In the genomic region with DNA sequence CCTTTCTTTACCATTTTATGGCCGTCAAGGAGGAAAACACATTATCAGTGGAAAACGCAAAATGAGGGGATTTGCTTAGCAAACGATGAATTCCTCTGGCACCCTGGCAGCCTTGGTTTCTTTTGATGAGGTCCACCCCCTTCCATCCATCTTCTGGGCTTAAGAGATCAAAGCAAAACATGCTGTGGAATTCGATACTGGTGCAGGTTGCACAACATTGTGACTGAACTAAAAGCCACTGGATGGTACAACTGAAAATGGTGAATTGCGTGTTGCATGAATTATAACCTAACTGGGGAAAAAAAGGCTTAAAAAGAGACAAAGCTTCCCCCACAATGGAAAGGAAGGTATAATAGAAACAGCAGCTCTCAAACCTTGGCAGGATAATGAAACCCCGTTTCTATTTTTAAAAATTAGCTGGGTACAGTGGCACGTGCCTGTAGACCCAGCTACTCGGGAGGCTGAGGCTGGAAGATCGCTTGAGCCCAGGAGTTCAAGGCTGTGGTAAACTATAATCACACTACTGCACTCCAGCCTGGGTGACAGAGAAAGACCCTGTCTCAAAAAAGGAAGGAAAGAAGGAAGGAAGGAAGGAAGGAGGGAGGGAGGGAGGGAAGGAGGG, we compare ENCODE assay signal across 1 cellular context.
TF ChIP-seq lines count a peak whose summit lies in the region.

No MANE protein-coding gene starts in this region.

TF ChIP-seq in HepG2, 621 proteins besides CTCF, POLR2A, EP300 and RAD21 (continued from another document and continues in another):
- TF ChIP-seq, protein P1, sequence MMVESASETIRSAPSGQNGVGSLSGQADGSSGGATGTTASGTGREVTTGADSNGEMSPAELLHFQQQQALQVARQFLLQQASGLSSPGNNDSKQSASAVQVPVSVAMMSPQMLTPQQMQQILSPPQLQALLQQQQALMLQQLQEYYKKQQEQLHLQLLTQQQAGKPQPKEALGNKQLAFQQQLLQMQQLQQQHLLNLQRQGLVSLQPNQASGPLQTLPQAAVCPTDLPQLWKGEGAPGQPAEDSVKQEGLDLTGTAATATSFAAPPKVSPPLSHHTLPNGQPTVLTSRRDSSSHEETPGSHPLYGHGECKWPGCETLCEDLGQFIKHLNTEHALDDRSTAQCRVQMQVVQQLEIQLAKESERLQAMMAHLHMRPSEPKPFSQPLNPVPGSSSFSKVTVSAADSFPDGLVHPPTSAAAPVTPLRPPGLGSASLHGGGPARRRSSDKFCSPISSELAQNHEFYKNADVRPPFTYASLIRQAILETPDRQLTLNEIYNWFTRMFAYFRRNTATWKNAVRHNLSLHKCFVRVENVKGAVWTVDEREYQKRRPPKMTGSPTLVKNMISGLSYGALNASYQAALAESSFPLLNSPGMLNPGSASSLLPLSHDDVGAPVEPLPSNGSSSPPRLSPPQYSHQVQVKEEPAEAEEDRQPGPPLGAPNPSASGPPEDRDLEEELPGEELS (CRISPR knock-in tag; IDR thresholded peaks at IDR 0.05), result peak; percentile 88
- TF ChIP-seq, protein P2, sequence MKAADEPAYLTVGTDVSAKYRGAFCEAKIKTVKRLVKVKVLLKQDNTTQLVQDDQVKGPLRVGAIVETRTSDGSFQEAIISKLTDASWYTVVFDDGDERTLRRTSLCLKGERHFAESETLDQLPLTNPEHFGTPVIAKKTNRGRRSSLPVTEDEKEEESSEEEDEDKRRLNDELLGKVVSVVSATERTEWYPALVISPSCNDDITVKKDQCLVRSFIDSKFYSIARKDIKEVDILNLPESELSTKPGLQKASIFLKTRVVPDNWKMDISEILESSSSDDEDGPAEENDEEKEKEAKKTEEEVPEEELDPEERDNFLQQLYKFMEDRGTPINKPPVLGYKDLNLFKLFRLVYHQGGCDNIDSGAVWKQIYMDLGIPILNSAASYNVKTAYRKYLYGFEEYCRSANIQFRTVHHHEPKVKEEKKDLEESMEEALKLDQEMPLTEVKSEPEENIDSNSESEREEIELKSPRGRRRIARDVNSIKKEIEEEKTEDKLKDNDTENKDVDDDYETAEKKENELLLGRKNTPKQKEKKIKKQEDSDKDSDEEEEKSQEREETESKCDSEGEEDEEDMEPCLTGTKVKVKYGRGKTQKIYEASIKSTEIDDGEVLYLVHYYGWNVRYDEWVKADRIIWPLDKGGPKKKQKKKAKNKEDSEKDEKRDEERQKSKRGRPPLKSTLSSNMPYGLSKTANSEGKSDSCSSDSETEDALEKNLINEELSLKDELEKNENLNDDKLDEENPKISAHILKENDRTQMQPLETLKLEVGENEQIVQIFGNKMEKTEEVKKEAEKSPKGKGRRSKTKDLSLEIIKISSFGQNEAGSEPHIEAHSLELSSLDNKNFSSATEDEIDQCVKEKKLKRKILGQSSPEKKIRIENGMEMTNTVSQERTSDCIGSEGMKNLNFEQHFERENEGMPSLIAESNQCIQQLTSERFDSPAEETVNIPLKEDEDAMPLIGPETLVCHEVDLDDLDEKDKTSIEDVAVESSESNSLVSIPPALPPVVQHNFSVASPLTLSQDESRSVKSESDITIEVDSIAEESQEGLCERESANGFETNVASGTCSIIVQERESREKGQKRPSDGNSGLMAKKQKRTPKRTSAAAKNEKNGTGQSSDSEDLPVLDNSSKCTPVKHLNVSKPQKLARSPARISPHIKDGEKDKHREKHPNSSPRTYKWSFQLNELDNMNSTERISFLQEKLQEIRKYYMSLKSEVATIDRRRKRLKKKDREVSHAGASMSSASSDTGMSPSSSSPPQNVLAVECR (CRISPR knock-in tag; IDR thresholded peaks at IDR 0.05; ENCODE audit: borderline replicate concordance), result peak; percentile 54; the same call in 1 of the 2 replicates
- peak; percentile 87 for TF ChIP-seq NCOR1 (IDR thresholded peaks at IDR 0.05; ENCODE audit: borderline replicate concordance, low read length)
- TF ChIP-seq PITX1 (CRISPR knock-in tag; IDR thresholded peaks at IDR 0.05), result peak; percentile 99
- TF ChIP-seq RBFOX2 (IDR thresholded peaks at IDR 0.05; ENCODE audit: low read depth, low read length), result no peak
- TF ChIP-seq, protein P3, sequence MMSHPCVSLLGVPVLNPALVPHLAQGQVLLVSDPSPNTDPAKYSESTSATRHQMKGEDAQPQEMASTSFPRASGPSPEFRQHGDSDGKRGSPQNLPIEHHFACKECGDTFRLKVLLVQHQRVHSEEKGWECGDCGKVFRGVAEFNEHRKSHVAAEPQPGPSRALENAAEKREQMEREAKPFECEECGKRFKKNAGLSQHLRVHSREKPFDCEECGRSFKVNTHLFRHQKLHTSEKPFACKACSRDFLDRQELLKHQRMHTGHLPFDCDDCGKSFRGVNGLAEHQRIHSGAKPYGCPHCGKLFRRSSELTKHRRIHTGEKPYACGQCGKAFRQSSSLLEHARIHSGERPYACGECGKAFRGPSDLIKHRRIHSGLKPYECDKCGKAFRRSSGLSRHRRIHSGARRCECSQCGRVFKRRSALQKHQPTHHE (CRISPR knock-in tag; IDR thresholded peaks at IDR 0.05; ENCODE audit: borderline replicate concordance), result no peak
- no peak for TF ChIP-seq ZFYVE20 (CRISPR knock-in tag; IDR thresholded peaks at IDR 0.05; ENCODE audit: borderline replicate concordance, low read depth)
- TF ChIP-seq ZNF615 (CRISPR knock-in tag; IDR thresholded peaks at IDR 0.05; ENCODE audit: borderline replicate concordance), result no peak
- TF ChIP-seq, protein P4, sequence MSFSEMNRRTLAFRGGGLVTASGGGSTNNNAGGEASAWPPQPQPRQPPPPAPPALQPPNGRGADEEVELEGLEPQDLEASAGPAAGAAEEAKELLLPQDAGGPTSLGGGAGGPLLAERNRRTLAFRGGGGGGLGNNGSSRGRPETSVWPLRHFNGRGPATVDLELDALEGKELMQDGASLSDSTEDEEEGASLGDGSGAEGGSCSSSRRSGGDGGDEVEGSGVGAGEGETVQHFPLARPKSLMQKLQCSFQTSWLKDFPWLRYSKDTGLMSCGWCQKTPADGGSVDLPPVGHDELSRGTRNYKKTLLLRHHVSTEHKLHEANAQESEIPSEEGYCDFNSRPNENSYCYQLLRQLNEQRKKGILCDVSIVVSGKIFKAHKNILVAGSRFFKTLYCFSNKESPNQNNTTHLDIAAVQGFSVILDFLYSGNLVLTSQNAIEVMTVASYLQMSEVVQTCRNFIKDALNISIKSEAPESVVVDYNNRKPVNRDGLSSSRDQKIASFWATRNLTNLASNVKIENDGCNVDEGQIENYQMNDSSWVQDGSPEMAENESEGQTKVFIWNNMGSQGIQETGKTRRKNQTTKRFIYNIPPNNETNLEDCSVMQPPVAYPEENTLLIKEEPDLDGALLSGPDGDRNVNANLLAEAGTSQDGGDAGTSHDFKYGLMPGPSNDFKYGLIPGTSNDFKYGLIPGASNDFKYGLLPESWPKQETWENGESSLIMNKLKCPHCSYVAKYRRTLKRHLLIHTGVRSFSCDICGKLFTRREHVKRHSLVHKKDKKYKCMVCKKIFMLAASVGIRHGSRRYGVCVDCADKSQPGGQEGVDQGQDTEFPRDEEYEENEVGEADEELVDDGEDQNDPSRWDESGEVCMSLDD (CRISPR knock-in tag; IDR thresholded peaks at IDR 0.05; ENCODE audit: borderline replicate concordance), result no peak
- TF ChIP-seq, protein P5, sequence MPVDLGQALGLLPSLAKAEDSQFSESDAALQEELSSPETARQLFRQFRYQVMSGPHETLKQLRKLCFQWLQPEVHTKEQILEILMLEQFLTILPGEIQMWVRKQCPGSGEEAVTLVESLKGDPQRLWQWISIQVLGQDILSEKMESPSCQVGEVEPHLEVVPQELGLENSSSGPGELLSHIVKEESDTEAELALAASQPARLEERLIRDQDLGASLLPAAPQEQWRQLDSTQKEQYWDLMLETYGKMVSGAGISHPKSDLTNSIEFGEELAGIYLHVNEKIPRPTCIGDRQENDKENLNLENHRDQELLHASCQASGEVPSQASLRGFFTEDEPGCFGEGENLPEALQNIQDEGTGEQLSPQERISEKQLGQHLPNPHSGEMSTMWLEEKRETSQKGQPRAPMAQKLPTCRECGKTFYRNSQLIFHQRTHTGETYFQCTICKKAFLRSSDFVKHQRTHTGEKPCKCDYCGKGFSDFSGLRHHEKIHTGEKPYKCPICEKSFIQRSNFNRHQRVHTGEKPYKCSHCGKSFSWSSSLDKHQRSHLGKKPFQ (CRISPR knock-in tag; IDR thresholded peaks at IDR 0.05; ENCODE audit: insufficient replicate concordance), result no peak
- TF ChIP-seq BHLHE40 (IDR thresholded peaks at IDR 0.05; ENCODE audit: low read length), result peak; percentile 58
- peak; percentile 99 for TF ChIP-seq CEBPG (CRISPR knock-in tag; IDR thresholded peaks at IDR 0.05)
- TF ChIP-seq TEAD2 (CRISPR knock-in tag; IDR thresholded peaks at IDR 0.05), result no peak
- TF ChIP-seq, protein P6, sequence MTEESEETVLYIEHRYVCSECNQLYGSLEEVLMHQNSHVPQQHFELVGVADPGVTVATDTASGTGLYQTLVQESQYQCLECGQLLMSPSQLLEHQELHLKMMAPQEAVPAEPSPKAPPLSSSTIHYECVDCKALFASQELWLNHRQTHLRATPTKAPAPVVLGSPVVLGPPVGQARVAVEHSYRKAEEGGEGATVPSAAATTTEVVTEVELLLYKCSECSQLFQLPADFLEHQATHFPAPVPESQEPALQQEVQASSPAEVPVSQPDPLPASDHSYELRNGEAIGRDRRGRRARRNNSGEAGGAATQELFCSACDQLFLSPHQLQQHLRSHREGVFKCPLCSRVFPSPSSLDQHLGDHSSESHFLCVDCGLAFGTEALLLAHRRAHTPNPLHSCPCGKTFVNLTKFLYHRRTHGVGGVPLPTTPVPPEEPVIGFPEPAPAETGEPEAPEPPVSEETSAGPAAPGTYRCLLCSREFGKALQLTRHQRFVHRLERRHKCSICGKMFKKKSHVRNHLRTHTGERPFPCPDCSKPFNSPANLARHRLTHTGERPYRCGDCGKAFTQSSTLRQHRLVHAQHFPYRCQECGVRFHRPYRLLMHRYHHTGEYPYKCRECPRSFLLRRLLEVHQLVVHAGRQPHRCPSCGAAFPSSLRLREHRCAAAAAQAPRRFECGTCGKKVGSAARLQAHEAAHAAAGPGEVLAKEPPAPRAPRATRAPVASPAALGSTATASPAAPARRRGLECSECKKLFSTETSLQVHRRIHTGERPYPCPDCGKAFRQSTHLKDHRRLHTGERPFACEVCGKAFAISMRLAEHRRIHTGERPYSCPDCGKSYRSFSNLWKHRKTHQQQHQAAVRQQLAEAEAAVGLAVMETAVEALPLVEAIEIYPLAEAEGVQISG (CRISPR knock-in tag; IDR thresholded peaks at IDR 0.05), result peak; percentile 35; the same call in 1 of the 2 replicates
- peak; percentile 78 for TF ChIP-seq HDAC1 (CRISPR knock-in tag; IDR thresholded peaks at IDR 0.05)
- TF ChIP-seq PPARG (CRISPR knock-in tag; conservative IDR thresholded peaks at IDR 0.05), result peak; percentile 65
- TF ChIP-seq FOSL2 (CRISPR knock-in tag; IDR thresholded peaks at IDR 0.05), result peak; percentile 82
- TF ChIP-seq, protein P7, sequence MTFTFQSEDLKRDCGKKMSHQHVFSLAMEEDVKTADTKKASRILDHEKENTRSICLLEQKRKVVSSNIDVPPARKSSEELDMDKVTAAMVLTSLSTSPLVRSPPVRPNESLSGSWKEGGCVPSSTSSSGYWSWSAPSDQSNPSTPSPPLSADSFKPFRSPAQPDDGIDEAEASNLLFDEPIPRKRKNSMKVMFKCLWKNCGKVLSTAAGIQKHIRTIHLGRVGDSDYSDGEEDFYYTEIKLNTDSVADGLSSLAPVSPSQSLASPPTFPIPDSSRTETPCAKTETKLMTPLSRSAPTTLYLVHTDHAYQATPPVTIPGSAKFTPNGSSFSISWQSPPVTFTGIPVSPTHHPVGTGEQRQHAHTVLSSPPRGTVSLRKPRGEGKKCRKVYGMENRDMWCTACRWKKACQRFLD (CRISPR knock-in tag; IDR thresholded peaks at IDR 0.05; ENCODE audit: borderline replicate concordance), result no peak
- TF ChIP-seq CEBPB (IDR thresholded peaks at IDR 0.05; ENCODE audit: borderline replicate concordance, low read depth, low read length), result peak; percentile 98
- TF ChIP-seq ASH2L (IDR thresholded peaks at IDR 0.05; ENCODE audit: insufficient read length, low read depth, low read length), result peak; percentile 76
- TF ChIP-seq ARID2 (CRISPR knock-in tag; IDR thresholded peaks at IDR 0.05; ENCODE audit: borderline replicate concordance), result no peak
- TF ChIP-seq, protein P8, sequence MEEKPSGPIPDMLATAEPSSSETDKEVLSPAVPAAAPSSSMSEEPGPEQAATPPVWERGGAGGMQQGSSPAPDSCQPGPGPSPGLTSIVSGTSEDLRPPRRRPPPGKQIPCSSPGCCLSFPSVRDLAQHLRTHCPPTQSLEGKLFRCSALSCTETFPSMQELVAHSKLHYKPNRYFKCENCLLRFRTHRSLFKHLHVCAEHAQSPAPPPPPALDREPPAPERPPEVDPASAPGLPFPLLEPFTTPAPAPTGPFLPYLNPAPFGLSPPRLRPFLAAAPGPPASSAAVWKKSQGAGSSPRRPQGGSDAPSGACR (CRISPR knock-in tag; IDR thresholded peaks at IDR 0.05), result 0 out of 2 replicates have a peak, but pooled peaks have one; percentile 43
- TF ChIP-seq ZNF451 (CRISPR knock-in tag; IDR thresholded peaks at IDR 0.05), result no peak
- peak; percentile 77 for TF ChIP-seq BCL6 (CRISPR knock-in tag; IDR thresholded peaks at IDR 0.05)
- no peak for TF ChIP-seq FOXC1 (CRISPR knock-in tag; IDR thresholded peaks at IDR 0.05; ENCODE audit: borderline replicate concordance)
- TF ChIP-seq ZNF780A (CRISPR knock-in tag; IDR thresholded peaks at IDR 0.05), result no peak
- peak; percentile 52; the same call in 1 of the 2 replicates for TF ChIP-seq POGZ (CRISPR knock-in tag; IDR thresholded peaks at IDR 0.05)
- no peak for TF ChIP-seq ZNF766 (CRISPR knock-in tag; IDR thresholded peaks at IDR 0.05; ENCODE audit: borderline replicate concordance)
- TF ChIP-seq FOXA3 (CRISPR knock-in tag; IDR thresholded peaks at IDR 0.05), result peak; percentile 84
- TF ChIP-seq, protein P9, sequence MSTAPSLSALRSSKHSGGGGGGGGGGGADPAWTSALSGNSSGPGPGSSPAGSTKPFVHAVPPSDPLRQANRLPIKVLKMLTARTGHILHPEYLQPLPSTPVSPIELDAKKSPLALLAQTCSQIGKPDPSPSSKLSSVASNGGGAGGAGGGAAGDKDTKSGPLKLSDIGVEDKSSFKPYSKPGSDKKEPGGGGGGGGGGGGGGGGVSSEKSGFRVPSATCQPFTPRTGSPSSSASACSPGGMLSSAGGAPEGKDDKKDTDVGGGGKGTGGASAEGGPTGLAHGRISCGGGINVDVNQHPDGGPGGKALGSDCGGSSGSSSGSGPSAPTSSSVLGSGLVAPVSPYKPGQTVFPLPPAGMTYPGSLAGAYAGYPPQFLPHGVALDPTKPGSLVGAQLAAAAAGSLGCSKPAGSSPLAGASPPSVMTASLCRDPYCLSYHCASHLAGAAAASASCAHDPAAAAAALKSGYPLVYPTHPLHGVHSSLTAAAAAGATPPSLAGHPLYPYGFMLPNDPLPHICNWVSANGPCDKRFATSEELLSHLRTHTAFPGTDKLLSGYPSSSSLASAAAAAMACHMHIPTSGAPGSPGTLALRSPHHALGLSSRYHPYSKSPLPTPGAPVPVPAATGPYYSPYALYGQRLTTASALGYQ (CRISPR knock-in tag; IDR thresholded peaks at IDR 0.05), result peak; percentile 73
- no peak for TF ChIP-seq ZNF841 (CRISPR knock-in tag; IDR thresholded peaks at IDR 0.05; ENCODE audit: borderline replicate concordance)
- peak; percentile 98 for TF ChIP-seq TCF7 (IDR thresholded peaks at IDR 0.05; ENCODE audit: low read depth)
- TF ChIP-seq ZBTB8A (CRISPR knock-in tag; IDR thresholded peaks at IDR 0.05; ENCODE audit: borderline replicate concordance, low read depth), result no peak
- no peak for TF ChIP-seq PAF1 (CRISPR knock-in tag; IDR thresholded peaks at IDR 0.05)
- TF ChIP-seq, protein P10, sequence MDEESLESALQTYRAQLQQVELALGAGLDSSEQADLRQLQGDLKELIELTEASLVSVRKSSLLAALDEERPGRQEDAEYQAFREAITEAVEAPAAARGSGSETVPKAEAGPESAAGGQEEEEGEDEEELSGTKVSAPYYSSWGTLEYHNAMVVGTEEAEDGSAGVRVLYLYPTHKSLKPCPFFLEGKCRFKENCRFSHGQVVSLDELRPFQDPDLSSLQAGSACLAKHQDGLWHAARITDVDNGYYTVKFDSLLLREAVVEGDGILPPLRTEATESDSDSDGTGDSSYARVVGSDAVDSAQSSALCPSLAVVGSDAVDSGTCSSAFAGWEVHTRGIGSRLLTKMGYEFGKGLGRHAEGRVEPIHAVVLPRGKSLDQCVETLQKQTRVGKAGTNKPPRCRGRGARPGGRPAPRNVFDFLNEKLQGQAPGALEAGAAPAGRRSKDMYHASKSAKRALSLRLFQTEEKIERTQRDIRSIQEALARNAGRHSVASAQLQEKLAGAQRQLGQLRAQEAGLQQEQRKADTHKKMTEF (CRISPR knock-in tag; IDR thresholded peaks at IDR 0.05), result peak; percentile 81
